Comparison of ENCODE assay signal across 26 cellular contexts in the genomic region with DNA sequence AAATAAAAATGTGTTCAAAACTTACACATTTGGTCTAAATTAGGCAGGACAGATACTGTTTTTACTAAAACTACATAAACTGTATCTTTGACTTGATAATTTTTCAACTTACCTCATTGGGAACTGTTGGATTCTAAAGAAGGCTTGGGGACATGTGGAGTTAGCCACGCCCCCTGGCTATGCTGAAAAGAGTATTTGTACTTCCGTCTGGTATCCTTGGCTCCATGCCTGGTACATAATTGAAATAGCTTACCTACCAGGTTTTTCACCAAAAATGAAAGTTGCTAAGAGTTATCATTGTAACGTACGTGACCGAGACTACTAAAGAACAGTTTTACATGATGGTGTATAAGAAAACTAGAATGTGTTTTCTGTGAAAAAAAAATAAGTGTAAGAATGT.
DNase-seq lines count a peak whose midpoint lies in the region; FAIRE-seq and TF ChIP-seq lines count a peak whose summit lies in the region.
"Had no signal": no experiment of that assay in that cellular context is flagged by ENCODE, and none has a peak within 500 bp of the region (broad histone marks: within the 10 kb centered on the region; RNA-seq: fewer than 3 reads in every experiment).

No MANE protein-coding gene starts in this region.

- H3K27ac ChIP-seq in astrocyte (ENCODE audit: low read depth, low read length) = no peak overlapping the region
- H3K27ac ChIP-seq: coronary artery, SJSA1 had no signal

- no peak for FAIRE-seq in astrocyte (lab: Jason Lieb, UNC)
- FAIRE-seq: D721Med, GM12891 had no signal

- DNase-seq in COLO829 (ENCODE audit: low spot score) (peak; percentile 62), HS-27A (ENCODE audit: low read depth) (peak; percentile 35), astrocyte (ENCODE audit: low read depth) (peak; percentile 23), kidney tubule cell (ENCODE audit: low spot score) (peak; percentile 67), GM13976 (ENCODE audit: low spot score) (no peak), immature natural killer cell (no peak), germinal center (ENCODE audit: low spot score) (no peak), AML-193 (lab: John Stamatoyannopoulos, UW) (no peak)
- DNase-seq: activated CD8-positive, alpha-beta T cell treated with anti-CD3 and anti-CD28 coated beads for 36 hours; activated naive CD4-positive, alpha-beta T cell treated with anti-CD3 and anti-CD28 coated beads for 36 hours; activated T-cell treated with anti-CD3 and anti-CD28 coated beads, Interleukin-2, amount 50 U/mL, for 1 hour; aorta; IMR-90; kidney; mesendoderm; naive thymus-derived CD8-positive, alpha-beta T cell; NCI-H2029; NCI-H510A; stimulated activated CD4-positive, alpha-beta T cell treated with anti-CD3 and anti-CD28 coated beads, Interleukin-1b, Interleukin-23, amount 100 ng/mL, for 48 hours had no signal

- TF ChIP-seq CTCF in astrocyte (IDR thresholded peaks at IDR 0.05; ENCODE audit: insufficient read depth, low read depth, low read length) (no peak), GM13976 (IDR thresholded peaks at IDR 0.05; ENCODE audit: borderline replicate concordance, control extremely low read depth, extremely low read depth, insufficient read depth, missing control alignments) (no peak)

- H3K4me3 ChIP-seq in astrocyte (ENCODE audit: insufficient read depth, low read depth, low read length) = no peak overlapping the region
- H3K4me3 ChIP-seq: coronary artery, HAP-1, SJSA1 had no signal

- no peaks in the 10 kb centered on the region for H3K4me1 ChIP-seq in astrocyte (ENCODE audit: insufficient read depth, low read length)
- H3K4me1 ChIP-seq: HAP-1 had no signal

- H3K36me3 ChIP-seq in astrocyte (ENCODE audit: insufficient read depth, low read length) = no peaks in the 10 kb centered on the region
- H3K36me3 ChIP-seq: HAP-1, SJSA1 had no signal

- no peaks in the 10 kb centered on the region for H4K20me1 ChIP-seq in astrocyte (ENCODE audit: insufficient read depth, low read length)

- H3K9ac ChIP-seq in astrocyte (ENCODE audit: low read length) = no peak overlapping the region

- H3K4me1 Mint-ChIP-seq in astrocyte (ENCODE audit: low read depth, unreplicated experiment) = no peaks in the 10 kb centered on the region
- H3K4me1 Mint-ChIP-seq in immature natural killer cell = no peaks in the 10 kb centered on the region
- H3K4me1 Mint-ChIP-seq: naive thymus-derived CD8-positive, alpha-beta T cell had no signal

- H3K4me2 ChIP-seq in astrocyte (ENCODE audit: low read length) = no peak overlapping the region

- no peaks in the 10 kb centered on the region for H3K36me3 Mint-ChIP-seq in astrocyte (ENCODE audit: low read depth, unreplicated experiment)
- H3K36me3 Mint-ChIP-seq in immature natural killer cell = peaks cover 0 to 5% (median 0%) of the 10 kb centered on the region in 3 donors

- in situ Hi-C loops in GM13976 (cut with MboI; ENCODE audit: low sequenced_read_pairs, unreplicated experiment) = no loop called here

- H3K27me3 Mint-ChIP-seq in astrocyte (ENCODE audit: low read depth, unreplicated experiment) (peaks cover 12% of the 10 kb centered on the region), immature natural killer cell (ENCODE audit: low read depth in 3 of 3) (peaks cover 0 to 2% (median 0%) of the 10 kb centered on the region in 3 donors)
- H3K27me3 Mint-ChIP-seq: activated CD8-positive, alpha-beta T cell treated with anti-CD3 and anti-CD28 coated beads for 36 hours; naive thymus-derived CD8-positive, alpha-beta T cell; stimulated activated naive CD8-positive, alpha-beta T cell treated with anti-CD3 and anti-CD28 coated beads, Interleukin-15, Interleukin-2, amounts not matched to agents 100 ng/mL and 50 ng/mL, for 24 hours; type B pancreatic cell had no signal

- H3K9me3 ChIP-seq in astrocyte (ENCODE audit: insufficient read depth, low read depth, low read length) = peaks cover 4% of the 10 kb centered on the region
- H3K9me3 ChIP-seq: HAP-1 had no signal

- no peaks in the 10 kb centered on the region for H3K27me3 ChIP-seq in astrocyte (ENCODE audit: insufficient read depth, low read length)
- H3K27me3 ChIP-seq: SJSA1 had no signal

- H3K4me3 Mint-ChIP-seq in astrocyte (ENCODE audit: unreplicated experiment) (no peak overlapping the region), immature natural killer cell (no peak overlapping the region)
- H3K4me3 Mint-ChIP-seq: activated CD8-positive, alpha-beta T cell treated with anti-CD3 and anti-CD28 coated beads for 36 hours; activated naive CD4-positive, alpha-beta T cell treated with anti-CD3 and anti-CD28 coated beads for 36 hours; naive thymus-derived CD8-positive, alpha-beta T cell; stimulated activated naive CD8-positive, alpha-beta T cell treated with anti-CD3 and anti-CD28 coated beads, Interleukin-15, Interleukin-2, amounts not matched to agents 100 ng/mL and 50 ng/mL, for 24 hours; type B pancreatic cell had no signal

- H3K79me2 ChIP-seq in astrocyte (ENCODE audit: insufficient read depth, low read length) = no peaks in the 10 kb centered on the region

- H3K27ac Mint-ChIP-seq in astrocyte (ENCODE audit: unreplicated experiment) = no peak overlapping the region
- H3K27ac Mint-ChIP-seq in immature natural killer cell = no peak overlapping the region
- H3K27ac Mint-ChIP-seq: activated CD8-positive, alpha-beta T cell treated with anti-CD3 and anti-CD28 coated beads for 36 hours; activated naive CD4-positive, alpha-beta T cell treated with anti-CD3 and anti-CD28 coated beads for 36 hours; naive thymus-derived CD8-positive, alpha-beta T cell; stimulated activated naive CD8-positive, alpha-beta T cell treated with anti-CD3 and anti-CD28 coated beads, Interleukin-15, Interleukin-2, amounts not matched to agents 100 ng/mL and 50 ng/mL, for 24 hours; type B pancreatic cell had no signal

- no peak overlapping the region for H2AFZ ChIP-seq in astrocyte (ENCODE audit: low read depth, low read length)

- H3K9me3 Mint-ChIP-seq in astrocyte (ENCODE audit: unreplicated experiment) = peaks cover 10% of the 10 kb centered on the region
- peaks cover 5 to 39% (median 25%) of the 10 kb centered on the region in 6 donors for H3K9me3 Mint-ChIP-seq in immature natural killer cell

Comparison
In these comparisons a context has a peak if more than half of its experiments do, and no peak if none do; other contexts are left out.
1. DNase-seq: peak in COLO829 (single experiment), HS-27A (single experiment), astrocyte (single experiment) and kidney tubule cell (single experiment); none in GM13976 (single experiment), immature natural killer cell (0 of 3), germinal center (single experiment) and AML-193 (0 of 2).